ENCODE assay signal across 31 cellular contexts in genomic region chr10:102491136-102491535, GRCh38. TPM values are rescaled to one million over a fixed set of nuclear protein-coding genes. Genes with fewer than 3 reads are reported as not detected.
"Had no signal": no experiment of that assay in that cellular context is flagged by ENCODE, and none has a peak within 500 bp of the region (broad histone marks: within the 10 kb centered on the region; RNA-seq: fewer than 3 reads in every experiment).

No MANE protein-coding gene starts in this region.

- DNase-seq: activated CD4-positive, alpha-beta memory T cell treated with anti-CD3 and anti-CD28 coated beads for 36 hours; activated CD4-positive, alpha-beta T cell treated with anti-CD3 and anti-CD28 coated beads, Interleukin-2, amount 10 ng/mL, durations not matched to agents 24 days and 14 days; activated CD8-positive, alpha-beta memory T cell treated with anti-CD3 and anti-CD28 coated beads, Interleukin-2, amount 50 U/mL, for 4 hours; activated naive CD8-positive, alpha-beta T cell treated with anti-CD3 and anti-CD28 coated beads, Interleukin-2, amount 50 U/mL, for 24 hours; activated T-cell treated with anti-CD3 and anti-CD28 coated beads, Interleukin-2, amount 50 U/mL, for 1 hour; amygdala; foreskin melanocyte; islet precursor cell; left ventricle myocardium superior; stimulated activated CD4-positive, alpha-beta T cell treated with anti-CD3 and anti-CD28 coated beads, Interleukin-15, amount 100 ng/mL, for 24 hours; stimulated activated CD4-positive, alpha-beta T cell treated with anti-CD3 and anti-CD28 coated beads, Interleukin-2, amount 100 ng/mL, for 24 hours; stimulated activated naive B cell treated with anti-CD40 and anti-IgM and Interleukin-4, amounts not matched to agents 10 μg/mL and 1 μg/mL and 100 μg/mL, for 72 hours; SW 1271; T-helper 9 cell; testis; uterus had no signal

- H3K27me3 Mint-ChIP-seq: activated CD4-positive, alpha-beta memory T cell treated with anti-CD3 and anti-CD28 coated beads for 36 hours; activated CD4-positive, alpha-beta T cell treated with anti-CD3 and anti-CD28 coated beads, Interleukin-2, amount 10 ng/mL, durations not matched to agents 24 days and 14 days; activated naive CD4-positive, alpha-beta T cell treated with anti-CD3 and anti-CD28 coated beads, Interleukin-2, amount 50 U/mL, for 24 hours; activated naive CD8-positive, alpha-beta T cell treated with anti-CD3 and anti-CD28 coated beads, Interleukin-2, amount 50 U/mL, for 24 hours; activated T-helper 17 cell treated with anti-CD3 and anti-CD28 coated beads, Interleukin-2, amount 50 U/mL, for 72 hours; stimulated activated naive B cell treated with anti-CD40 and anti-IgM and Interleukin-4, amounts not matched to agents 10 μg/mL and 1 μg/mL and 100 μg/mL, for 72 hours had no signal

- ATAC-seq: activated naive CD8-positive, alpha-beta T cell treated with anti-CD3 and anti-CD28 coated beads, Interleukin-2, amount 50 U/mL, for 24 hours; activated T-helper 17 cell treated with anti-CD3 and anti-CD28 coated beads, Interleukin-2, amount 50 U/mL, for 72 hours; esophagus mucosa; left ventricle myocardium superior; mucosa of descending colon; right lobe of liver; stimulated activated naive B cell treated with anti-CD40 and anti-IgM and Interleukin-4, amounts not matched to agents 10 μg/mL and 1 μg/mL and 100 μg/mL, for 72 hours had no signal

- H3K9me3 Mint-ChIP-seq: activated CD4-positive, alpha-beta memory T cell treated with anti-CD3 and anti-CD28 coated beads for 36 hours; activated CD4-positive, alpha-beta T cell treated with anti-CD3 and anti-CD28 coated beads, Interleukin-2, amount 10 ng/mL, durations not matched to agents 24 days and 14 days; activated naive CD4-positive, alpha-beta T cell treated with anti-CD3 and anti-CD28 coated beads, Interleukin-2, amount 50 U/mL, for 24 hours; activated naive CD8-positive, alpha-beta T cell treated with anti-CD3 and anti-CD28 coated beads, Interleukin-2, amount 50 U/mL, for 24 hours; activated T-helper 17 cell treated with anti-CD3 and anti-CD28 coated beads, Interleukin-2, amount 50 U/mL, for 72 hours; nephron; stimulated activated naive B cell treated with anti-CD40 and anti-IgM and Interleukin-4, amounts not matched to agents 10 μg/mL and 1 μg/mL and 100 μg/mL, for 72 hours; T-helper 1 cell treated with Interleukin-12 subunit alpha and Interleukin-12 subunit beta and Interleukin-4 antibody, amounts not matched to agents 30 μg/mL and 1 μg/mL, for 36 hours had no signal

- H3K4me3 Mint-ChIP-seq: activated CD4-positive, alpha-beta memory T cell treated with anti-CD3 and anti-CD28 coated beads for 36 hours; activated CD4-positive, alpha-beta T cell treated with anti-CD3 and anti-CD28 coated beads, Interleukin-2, amount 10 ng/mL, durations not matched to agents 24 days and 14 days; activated naive CD4-positive, alpha-beta T cell treated with anti-CD3 and anti-CD28 coated beads, Interleukin-2, amount 50 U/mL, for 24 hours; activated naive CD8-positive, alpha-beta T cell treated with anti-CD3 and anti-CD28 coated beads, Interleukin-2, amount 50 U/mL, for 24 hours; activated T-helper 17 cell treated with anti-CD3 and anti-CD28 coated beads, Interleukin-2, amount 50 U/mL, for 72 hours; nephron; stimulated activated naive B cell treated with anti-CD40 and anti-IgM and Interleukin-4, amounts not matched to agents 10 μg/mL and 1 μg/mL and 100 μg/mL, for 72 hours; T-helper 1 cell treated with Interleukin-12 subunit alpha and Interleukin-12 subunit beta and Interleukin-4 antibody, amounts not matched to agents 30 μg/mL and 1 μg/mL, for 36 hours had no signal

- H3K4me1 ChIP-seq: right lobe of liver had no signal

- H3K27ac Mint-ChIP-seq: activated CD4-positive, alpha-beta memory T cell treated with anti-CD3 and anti-CD28 coated beads for 36 hours; activated CD4-positive, alpha-beta T cell treated with anti-CD3 and anti-CD28 coated beads, Interleukin-2, amount 10 ng/mL, durations not matched to agents 24 days and 14 days; activated naive CD4-positive, alpha-beta T cell treated with anti-CD3 and anti-CD28 coated beads, Interleukin-2, amount 50 U/mL, for 24 hours; activated naive CD8-positive, alpha-beta T cell treated with anti-CD3 and anti-CD28 coated beads, Interleukin-2, amount 50 U/mL, for 24 hours; nephron; stimulated activated naive B cell treated with anti-CD40 and anti-IgM and Interleukin-4, amounts not matched to agents 10 μg/mL and 1 μg/mL and 100 μg/mL, for 72 hours; T-helper 1 cell treated with Interleukin-12 subunit alpha and Interleukin-12 subunit beta and Interleukin-4 antibody, amounts not matched to agents 30 μg/mL and 1 μg/mL, for 36 hours had no signal

- H3K27ac ChIP-seq: coronary artery, hepatocyte, right lobe of liver, testis, uterus, VCaP had no signal

- H3K4me3 ChIP-seq: coronary artery, hepatocyte, mucosa of descending colon, right lobe of liver, smooth muscle cell, testis, uterus had no signal

- H3K9me3 ChIP-seq: mucosa of descending colon, right lobe of liver, testis, uterus had no signal

- H3K27me3 ChIP-seq: hepatocyte, right lobe of liver, testis, uterus had no signal

- H3K36me3 ChIP-seq: uterus had no signal

RNA-seq across cellular contexts. Expression of gene C10orf95, which starts 39.8 kb away (rescaled TPM):
- total RNA-seq: left ventricle myocardium superior, lung microvascular endothelial cell, myocyte, osteocyte, posterior vena cava, right lobe of liver, smooth muscle cell had no signal
